8 cellular contexts compared by ENCODE assay signal in the genomic region with DNA sequence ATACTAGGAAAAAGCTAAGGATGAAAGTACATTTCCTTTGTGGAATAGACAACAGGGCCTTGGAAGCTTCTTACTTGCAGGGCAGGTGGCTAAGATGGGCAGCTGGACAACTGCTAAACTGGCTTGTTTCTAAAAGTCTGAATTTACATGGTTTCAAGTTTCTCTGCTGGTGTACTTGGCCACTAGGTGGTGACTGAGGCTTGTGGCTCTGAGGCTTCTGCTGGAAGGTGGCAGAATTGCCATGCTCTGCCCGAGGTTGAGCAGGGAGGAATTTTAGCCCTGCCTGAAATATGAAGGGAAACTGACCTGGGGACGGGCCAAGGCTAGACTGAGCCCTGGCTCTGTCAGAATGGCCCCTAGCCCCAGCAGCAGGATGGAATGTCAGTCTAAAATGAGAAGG. TPM values are rescaled to one million over a fixed set of nuclear protein-coding genes. Genes with fewer than 3 reads are reported as not detected.
DNase-seq lines count a peak whose midpoint lies in the region; ATAC-seq lines count a peak whose summit lies in the region.
"Not testable (repeated sequence)": the region's sequence is repeated elsewhere in the genome, so short reads cannot be mapped to it uniquely, and the experiment has no call there.

No MANE protein-coding gene starts in this region.

- not testable (repeated sequence) for H3K9me2 ChIP-seq in Karpas-422 (replicated peaks; ENCODE audit: insufficient read depth, low read length)

- not testable (repeated sequence) for H3K9me3 Mint-ChIP-seq in effector memory CD8-positive, alpha-beta T cell; memory B cell

- not testable (repeated sequence) for H3K36me3 ChIP-seq in Karpas-422 (ENCODE audit: insufficient read depth, low read length); NT2/D1 (ENCODE audit: insufficient read depth, insufficient read length, low read length)

- H3K27me3 ChIP-seq in Karpas-422 (ENCODE audit: low read length); NT2/D1 (ENCODE audit: insufficient read depth, insufficient read length): not testable (repeated sequence)

- H3K79me2 ChIP-seq in Karpas-422 (ENCODE audit: low read length), result not testable (repeated sequence)

- not testable (repeated sequence) for H3K4me1 ChIP-seq in Karpas-422 (ENCODE audit: low read length); NT2/D1 (ENCODE audit: insufficient read depth, insufficient read length)

- not testable (repeated sequence) for H3K9ac ChIP-seq in Karpas-422 (ENCODE audit: low read length); NT2/D1 (ENCODE audit: insufficient read length, low read depth)

- not testable (repeated sequence) for H4K20me1 ChIP-seq in Karpas-422 (ENCODE audit: insufficient read depth, low read depth, low read length)

- H3K27ac Mint-ChIP-seq in effector memory CD8-positive, alpha-beta T cell; memory B cell: not testable (repeated sequence)

- ATAC-seq in GM21515 (IDR thresholded peaks at IDR 0.05; ENCODE audit: unreplicated experiment) (peak; percentile 63), memory B cell (ENCODE audit: low read depth) (peak; percentile 61)
- ATAC-seq in effector memory CD8-positive, alpha-beta T cell (replicated peaks), result peak; percentile 63

- not testable (repeated sequence) for H3K4me3 ChIP-seq in Karpas-422 (ENCODE audit: low read length); NT2/D1 (ENCODE audit: insufficient read length, low read depth)

- H3K36me3 Mint-ChIP-seq in effector memory CD8-positive, alpha-beta T cell (ENCODE audit: insufficient read depth); memory B cell: not testable (repeated sequence)

- not testable (repeated sequence) for H3K4me2 ChIP-seq in Karpas-422 (ENCODE audit: low read depth, low read length, poor library complexity, severe bottlenecking)

- H3K4me1 Mint-ChIP-seq in effector memory CD8-positive, alpha-beta T cell (ENCODE audit: low read depth in 2 of 2); memory B cell: not testable (repeated sequence)

- not testable (repeated sequence) for H3K27ac ChIP-seq in Karpas-422 (ENCODE audit: low read length)

- not testable (repeated sequence) for H3K27me3 Mint-ChIP-seq in effector memory CD8-positive, alpha-beta T cell; memory B cell

- DNase-seq in DMS 273 (lab: John Stamatoyannopoulos, UW; ENCODE audit: unreplicated experiment) (peak; percentile 94), Karpas-422 (peak; percentile 90), NT2/D1 (ENCODE audit: low read depth, low spot score) (peak; percentile 74), memory B cell (ENCODE audit: low spot score in 2 of 2) (peak; percentile 23 to 30)
- peak; percentile 72 for DNase-seq in activated CD8-positive, alpha-beta memory T cell treated with anti-CD3 and anti-CD28 coated beads for 24 hours
- DNase-seq in effector memory CD8-positive, alpha-beta T cell, result peak; percentile 25 to 30 (median 29)
- DNase-seq in stimulated activated CD4-positive, alpha-beta T cell treated with anti-CD3 and anti-CD28 coated beads, TNF-alpha, amount 100 ng/mL, for 24 hours (ENCODE audit: low read depth in 3 of 3), result peak; percentile 22 to 55 (median 25)

- not testable (repeated sequence) for H3K9me3 ChIP-seq in Karpas-422 (ENCODE audit: low read length); NT2/D1 (ENCODE audit: insufficient read depth, low read length)

- H2AFZ ChIP-seq in Karpas-422 (ENCODE audit: low read length), result not testable (repeated sequence)

- H3K4me3 Mint-ChIP-seq in effector memory CD8-positive, alpha-beta T cell; memory B cell: not testable (repeated sequence)

RNA-seq across cellular contexts. Expression of a gene that starts 13.1 kb away (rescaled TPM):
- not detected in 2 replicates for total RNA-seq in Karpas-422 (2014; rRNA removed; shearing (Covaris generic); ENCODE audit: low replicate concordance)

RNA-seq across cellular contexts. Expression of a gene that starts 23.6 kb away (rescaled TPM):
- 17.0 and 26.5 TPM in 2 replicates for total RNA-seq in Karpas-422 (2014; rRNA removed; shearing (Covaris generic); ENCODE audit: low replicate concordance)

RNA-seq across cellular contexts. Expression of a gene that starts 28.4 kb away (rescaled TPM):
- total RNA-seq in Karpas-422 (2014; rRNA removed; shearing (Covaris generic); ENCODE audit: low replicate concordance), result not detected in 2 replicates

Comparison
In these comparisons a context has a peak if more than half of its experiments do, and no peak if none do; other contexts are left out.
1. DNase-seq: peak in every context shown above with its lines; median percentile 94 in DMS 273; 90 in Karpas-422; 74 in NT2/D1; 72 in activated CD8-positive, alpha-beta memory T cell treated with anti-CD3 and anti-CD28 coated beads for 24 hours; 29 in effector memory CD8-positive, alpha-beta T cell; 26 in memory B cell; 25 in stimulated activated CD4-positive, alpha-beta T cell treated with anti-CD3 and anti-CD28 coated beads, TNF-alpha, amount 100 ng/mL, for 24 hours.